Comparison of ENCODE assay signal across 3 cellular contexts in the genomic region with DNA sequence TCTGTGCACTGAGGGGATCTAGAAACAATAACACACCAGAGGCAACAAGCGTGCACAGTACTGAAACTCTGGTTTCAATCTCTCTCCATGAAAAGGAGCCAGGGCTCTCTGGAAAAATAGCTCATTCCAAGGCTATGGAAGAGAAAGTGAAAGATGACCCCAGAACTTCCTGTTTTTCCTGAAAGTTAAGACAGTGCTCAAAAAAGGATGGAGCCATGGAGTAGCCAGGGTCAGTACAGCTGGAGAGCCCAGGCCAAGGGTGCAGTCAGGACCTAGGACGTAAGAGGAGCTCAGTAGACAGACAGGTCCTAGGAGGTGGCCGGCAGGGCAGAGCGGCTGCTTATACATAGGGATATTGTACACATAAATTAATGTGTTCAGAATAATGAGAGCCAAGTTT.
TF ChIP-seq lines count a peak whose summit lies in the region.

No MANE protein-coding gene starts in this region.

TF ChIP-seq in liver, 16 proteins besides CTCF, POLR2A, EP300 and RAD21:
- TF ChIP-seq NR2F2 (IDR thresholded peaks at IDR 0.05) (peak; percentile 40), FOXA2 (IDR thresholded peaks at IDR 0.05) (no peak)

TF ChIP-seq in HepG2, 621 proteins besides CTCF, POLR2A, EP300 and RAD21:
- TF ChIP-seq ATF7-NPFF (CRISPR knock-in tag; IDR thresholded peaks at IDR 0.05; ENCODE audit: low read depth) (no peak), ZIK1 (CRISPR knock-in tag; IDR thresholded peaks at IDR 0.05; ENCODE audit: borderline replicate concordance, low read depth) (no peak), ZNF468 (CRISPR knock-in tag; IDR thresholded peaks at IDR 0.05) (no peak), ISL2 (CRISPR knock-in tag; IDR thresholded peaks at IDR 0.05) (no peak), ZNF547 (CRISPR knock-in tag; IDR thresholded peaks at IDR 0.05) (no peak), MED8 (CRISPR knock-in tag; IDR thresholded peaks at IDR 0.05; ENCODE audit: insufficient replicate concordance) (no peak)
- TF ChIP-seq, protein P1, sequence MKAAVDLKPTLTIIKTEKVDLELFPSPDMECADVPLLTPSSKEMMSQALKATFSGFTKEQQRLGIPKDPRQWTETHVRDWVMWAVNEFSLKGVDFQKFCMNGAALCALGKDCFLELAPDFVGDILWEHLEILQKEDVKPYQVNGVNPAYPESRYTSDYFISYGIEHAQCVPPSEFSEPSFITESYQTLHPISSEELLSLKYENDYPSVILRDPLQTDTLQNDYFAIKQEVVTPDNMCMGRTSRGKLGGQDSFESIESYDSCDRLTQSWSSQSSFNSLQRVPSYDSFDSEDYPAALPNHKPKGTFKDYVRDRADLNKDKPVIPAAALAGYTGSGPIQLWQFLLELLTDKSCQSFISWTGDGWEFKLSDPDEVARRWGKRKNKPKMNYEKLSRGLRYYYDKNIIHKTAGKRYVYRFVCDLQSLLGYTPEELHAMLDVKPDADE (CRISPR knock-in tag; IDR thresholded peaks at IDR 0.05) = no peak

TF ChIP-seq in WTC11, 78 proteins besides CTCF, POLR2A, EP300 and RAD21:
- TF ChIP-seq, protein P2, sequence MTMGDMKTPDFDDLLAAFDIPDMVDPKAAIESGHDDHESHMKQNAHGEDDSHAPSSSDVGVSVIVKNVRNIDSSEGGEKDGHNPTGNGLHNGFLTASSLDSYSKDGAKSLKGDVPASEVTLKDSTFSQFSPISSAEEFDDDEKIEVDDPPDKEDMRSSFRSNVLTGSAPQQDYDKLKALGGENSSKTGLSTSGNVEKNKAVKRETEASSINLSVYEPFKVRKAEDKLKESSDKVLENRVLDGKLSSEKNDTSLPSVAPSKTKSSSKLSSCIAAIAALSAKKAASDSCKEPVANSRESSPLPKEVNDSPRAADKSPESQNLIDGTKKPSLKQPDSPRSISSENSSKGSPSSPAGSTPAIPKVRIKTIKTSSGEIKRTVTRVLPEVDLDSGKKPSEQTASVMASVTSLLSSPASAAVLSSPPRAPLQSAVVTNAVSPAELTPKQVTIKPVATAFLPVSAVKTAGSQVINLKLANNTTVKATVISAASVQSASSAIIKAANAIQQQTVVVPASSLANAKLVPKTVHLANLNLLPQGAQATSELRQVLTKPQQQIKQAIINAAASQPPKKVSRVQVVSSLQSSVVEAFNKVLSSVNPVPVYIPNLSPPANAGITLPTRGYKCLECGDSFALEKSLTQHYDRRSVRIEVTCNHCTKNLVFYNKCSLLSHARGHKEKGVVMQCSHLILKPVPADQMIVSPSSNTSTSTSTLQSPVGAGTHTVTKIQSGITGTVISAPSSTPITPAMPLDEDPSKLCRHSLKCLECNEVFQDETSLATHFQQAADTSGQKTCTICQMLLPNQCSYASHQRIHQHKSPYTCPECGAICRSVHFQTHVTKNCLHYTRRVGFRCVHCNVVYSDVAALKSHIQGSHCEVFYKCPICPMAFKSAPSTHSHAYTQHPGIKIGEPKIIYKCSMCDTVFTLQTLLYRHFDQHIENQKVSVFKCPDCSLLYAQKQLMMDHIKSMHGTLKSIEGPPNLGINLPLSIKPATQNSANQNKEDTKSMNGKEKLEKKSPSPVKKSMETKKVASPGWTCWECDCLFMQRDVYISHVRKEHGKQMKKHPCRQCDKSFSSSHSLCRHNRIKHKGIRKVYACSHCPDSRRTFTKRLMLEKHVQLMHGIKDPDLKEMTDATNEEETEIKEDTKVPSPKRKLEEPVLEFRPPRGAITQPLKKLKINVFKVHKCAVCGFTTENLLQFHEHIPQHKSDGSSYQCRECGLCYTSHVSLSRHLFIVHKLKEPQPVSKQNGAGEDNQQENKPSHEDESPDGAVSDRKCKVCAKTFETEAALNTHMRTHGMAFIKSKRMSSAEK (CRISPR knock-in tag; IDR thresholded peaks at IDR 0.05; ENCODE audit: borderline replicate concordance) = no peak
- no peak for TF ChIP-seq ETV6 (CRISPR knock-in tag; IDR thresholded peaks at IDR 0.05)
- TF ChIP-seq, protein P3, sequence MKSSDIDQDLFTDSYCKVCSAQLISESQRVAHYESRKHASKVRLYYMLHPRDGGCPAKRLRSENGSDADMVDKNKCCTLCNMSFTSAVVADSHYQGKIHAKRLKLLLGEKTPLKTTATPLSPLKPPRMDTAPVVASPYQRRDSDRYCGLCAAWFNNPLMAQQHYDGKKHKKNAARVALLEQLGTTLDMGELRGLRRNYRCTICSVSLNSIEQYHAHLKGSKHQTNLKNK (CRISPR knock-in tag; IDR thresholded peaks at IDR 0.05) = no peak
- TF ChIP-seq, protein P4, sequence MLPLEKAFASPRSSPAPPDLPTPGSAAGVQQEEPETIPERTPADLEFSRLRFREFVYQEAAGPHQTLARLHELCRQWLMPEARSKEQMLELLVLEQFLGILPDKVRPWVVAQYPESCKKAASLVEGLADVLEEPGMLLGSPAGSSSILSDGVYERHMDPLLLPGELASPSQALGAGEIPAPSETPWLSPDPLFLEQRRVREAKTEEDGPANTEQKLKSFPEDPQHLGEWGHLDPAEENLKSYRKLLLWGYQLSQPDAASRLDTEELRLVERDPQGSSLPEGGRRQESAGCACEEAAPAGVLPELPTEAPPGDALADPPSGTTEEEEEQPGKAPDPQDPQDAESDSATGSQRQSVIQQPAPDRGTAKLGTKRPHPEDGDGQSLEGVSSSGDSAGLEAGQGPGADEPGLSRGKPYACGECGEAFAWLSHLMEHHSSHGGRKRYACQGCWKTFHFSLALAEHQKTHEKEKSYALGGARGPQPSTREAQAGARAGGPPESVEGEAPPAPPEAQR (CRISPR knock-in tag; IDR thresholded peaks at IDR 0.05) = no peak
- TF ChIP-seq ZNF416 (CRISPR knock-in tag; IDR thresholded peaks at IDR 0.05) = no peak
- TF ChIP-seq CBFB (CRISPR knock-in tag; IDR thresholded peaks at IDR 0.05; ENCODE audit: low read depth) = no peak
- TF ChIP-seq ZBTB21 (CRISPR knock-in tag; IDR thresholded peaks at IDR 0.05; ENCODE audit: borderline replicate concordance) = no peak
- TF ChIP-seq, protein P5, sequence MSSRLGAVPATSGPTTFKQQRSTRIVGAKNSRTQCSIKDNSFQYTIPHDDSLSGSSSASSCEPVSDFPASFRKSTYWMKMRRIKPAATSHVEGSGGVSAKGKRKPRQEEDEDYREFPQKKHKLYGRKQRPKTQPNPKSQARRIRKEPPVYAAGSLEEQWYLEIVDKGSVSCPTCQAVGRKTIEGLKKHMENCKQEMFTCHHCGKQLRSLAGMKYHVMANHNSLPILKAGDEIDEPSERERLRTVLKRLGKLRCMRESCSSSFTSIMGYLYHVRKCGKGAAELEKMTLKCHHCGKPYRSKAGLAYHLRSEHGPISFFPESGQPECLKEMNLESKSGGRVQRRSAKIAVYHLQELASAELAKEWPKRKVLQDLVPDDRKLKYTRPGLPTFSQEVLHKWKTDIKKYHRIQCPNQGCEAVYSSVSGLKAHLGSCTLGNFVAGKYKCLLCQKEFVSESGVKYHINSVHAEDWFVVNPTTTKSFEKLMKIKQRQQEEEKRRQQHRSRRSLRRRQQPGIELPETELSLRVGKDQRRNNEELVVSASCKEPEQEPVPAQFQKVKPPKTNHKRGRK (CRISPR knock-in tag; IDR thresholded peaks at IDR 0.05; ENCODE audit: borderline replicate concordance) = no peak
- TF ChIP-seq, protein P6, sequence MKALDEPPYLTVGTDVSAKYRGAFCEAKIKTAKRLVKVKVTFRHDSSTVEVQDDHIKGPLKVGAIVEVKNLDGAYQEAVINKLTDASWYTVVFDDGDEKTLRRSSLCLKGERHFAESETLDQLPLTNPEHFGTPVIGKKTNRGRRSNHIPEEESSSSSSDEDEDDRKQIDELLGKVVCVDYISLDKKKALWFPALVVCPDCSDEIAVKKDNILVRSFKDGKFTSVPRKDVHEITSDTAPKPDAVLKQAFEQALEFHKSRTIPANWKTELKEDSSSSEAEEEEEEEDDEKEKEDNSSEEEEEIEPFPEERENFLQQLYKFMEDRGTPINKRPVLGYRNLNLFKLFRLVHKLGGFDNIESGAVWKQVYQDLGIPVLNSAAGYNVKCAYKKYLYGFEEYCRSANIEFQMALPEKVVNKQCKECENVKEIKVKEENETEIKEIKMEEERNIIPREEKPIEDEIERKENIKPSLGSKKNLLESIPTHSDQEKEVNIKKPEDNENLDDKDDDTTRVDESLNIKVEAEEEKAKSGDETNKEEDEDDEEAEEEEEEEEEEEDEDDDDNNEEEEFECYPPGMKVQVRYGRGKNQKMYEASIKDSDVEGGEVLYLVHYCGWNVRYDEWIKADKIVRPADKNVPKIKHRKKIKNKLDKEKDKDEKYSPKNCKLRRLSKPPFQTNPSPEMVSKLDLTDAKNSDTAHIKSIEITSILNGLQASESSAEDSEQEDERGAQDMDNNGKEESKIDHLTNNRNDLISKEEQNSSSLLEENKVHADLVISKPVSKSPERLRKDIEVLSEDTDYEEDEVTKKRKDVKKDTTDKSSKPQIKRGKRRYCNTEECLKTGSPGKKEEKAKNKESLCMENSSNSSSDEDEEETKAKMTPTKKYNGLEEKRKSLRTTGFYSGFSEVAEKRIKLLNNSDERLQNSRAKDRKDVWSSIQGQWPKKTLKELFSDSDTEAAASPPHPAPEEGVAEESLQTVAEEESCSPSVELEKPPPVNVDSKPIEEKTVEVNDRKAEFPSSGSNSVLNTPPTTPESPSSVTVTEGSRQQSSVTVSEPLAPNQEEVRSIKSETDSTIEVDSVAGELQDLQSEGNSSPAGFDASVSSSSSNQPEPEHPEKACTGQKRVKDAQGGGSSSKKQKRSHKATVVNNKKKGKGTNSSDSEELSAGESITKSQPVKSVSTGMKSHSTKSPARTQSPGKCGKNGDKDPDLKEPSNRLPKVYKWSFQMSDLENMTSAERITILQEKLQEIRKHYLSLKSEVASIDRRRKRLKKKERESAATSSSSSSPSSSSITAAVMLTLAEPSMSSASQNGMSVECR (CRISPR knock-in tag; IDR thresholded peaks at IDR 0.05; ENCODE audit: borderline replicate concordance) = no peak
- no peak for TF ChIP-seq CREM (CRISPR knock-in tag; IDR thresholded peaks at IDR 0.05)
- no peak for TF ChIP-seq ELF4 (CRISPR knock-in tag; IDR thresholded peaks at IDR 0.05; ENCODE audit: low read depth)
- TF ChIP-seq TEAD1 (CRISPR knock-in tag; IDR thresholded peaks at IDR 0.05) = no peak
- no peak for TF ChIP-seq EMX1 (CRISPR knock-in tag; IDR thresholded peaks at IDR 0.05)
- no peak for TF ChIP-seq NR3C1 (CRISPR knock-in tag; conservative IDR thresholded peaks at IDR 0.05; ENCODE audit: low read depth)
- TF ChIP-seq, protein P7, sequence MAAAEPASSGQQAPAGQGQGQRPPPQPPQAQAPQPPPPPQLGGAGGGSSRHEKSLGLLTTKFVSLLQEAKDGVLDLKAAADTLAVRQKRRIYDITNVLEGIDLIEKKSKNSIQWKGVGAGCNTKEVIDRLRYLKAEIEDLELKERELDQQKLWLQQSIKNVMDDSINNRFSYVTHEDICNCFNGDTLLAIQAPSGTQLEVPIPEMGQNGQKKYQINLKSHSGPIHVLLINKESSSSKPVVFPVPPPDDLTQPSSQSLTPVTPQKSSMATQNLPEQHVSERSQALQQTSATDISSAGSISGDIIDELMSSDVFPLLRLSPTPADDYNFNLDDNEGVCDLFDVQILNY (CRISPR knock-in tag; IDR thresholded peaks at IDR 0.05) = no peak
- TF ChIP-seq, protein P8, sequence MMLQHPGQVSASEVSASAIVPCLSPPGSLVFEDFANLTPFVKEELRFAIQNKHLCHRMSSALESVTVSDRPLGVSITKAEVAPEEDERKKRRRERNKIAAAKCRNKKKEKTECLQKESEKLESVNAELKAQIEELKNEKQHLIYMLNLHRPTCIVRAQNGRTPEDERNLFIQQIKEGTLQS (CRISPR knock-in tag; conservative IDR thresholded peaks at IDR 0.05) = no peak
- TF ChIP-seq, protein P9, sequence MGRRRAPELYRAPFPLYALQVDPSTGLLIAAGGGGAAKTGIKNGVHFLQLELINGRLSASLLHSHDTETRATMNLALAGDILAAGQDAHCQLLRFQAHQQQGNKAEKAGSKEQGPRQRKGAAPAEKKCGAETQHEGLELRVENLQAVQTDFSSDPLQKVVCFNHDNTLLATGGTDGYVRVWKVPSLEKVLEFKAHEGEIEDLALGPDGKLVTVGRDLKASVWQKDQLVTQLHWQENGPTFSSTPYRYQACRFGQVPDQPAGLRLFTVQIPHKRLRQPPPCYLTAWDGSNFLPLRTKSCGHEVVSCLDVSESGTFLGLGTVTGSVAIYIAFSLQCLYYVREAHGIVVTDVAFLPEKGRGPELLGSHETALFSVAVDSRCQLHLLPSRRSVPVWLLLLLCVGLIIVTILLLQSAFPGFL (CRISPR knock-in tag; IDR thresholded peaks at IDR 0.05; ENCODE audit: borderline replicate concordance) = no peak
- TF ChIP-seq ESRRA (CRISPR knock-in tag; IDR thresholded peaks at IDR 0.05; ENCODE audit: borderline replicate concordance) = no peak
